ENCODE assay signal across 12 cellular contexts in the genomic region with DNA sequence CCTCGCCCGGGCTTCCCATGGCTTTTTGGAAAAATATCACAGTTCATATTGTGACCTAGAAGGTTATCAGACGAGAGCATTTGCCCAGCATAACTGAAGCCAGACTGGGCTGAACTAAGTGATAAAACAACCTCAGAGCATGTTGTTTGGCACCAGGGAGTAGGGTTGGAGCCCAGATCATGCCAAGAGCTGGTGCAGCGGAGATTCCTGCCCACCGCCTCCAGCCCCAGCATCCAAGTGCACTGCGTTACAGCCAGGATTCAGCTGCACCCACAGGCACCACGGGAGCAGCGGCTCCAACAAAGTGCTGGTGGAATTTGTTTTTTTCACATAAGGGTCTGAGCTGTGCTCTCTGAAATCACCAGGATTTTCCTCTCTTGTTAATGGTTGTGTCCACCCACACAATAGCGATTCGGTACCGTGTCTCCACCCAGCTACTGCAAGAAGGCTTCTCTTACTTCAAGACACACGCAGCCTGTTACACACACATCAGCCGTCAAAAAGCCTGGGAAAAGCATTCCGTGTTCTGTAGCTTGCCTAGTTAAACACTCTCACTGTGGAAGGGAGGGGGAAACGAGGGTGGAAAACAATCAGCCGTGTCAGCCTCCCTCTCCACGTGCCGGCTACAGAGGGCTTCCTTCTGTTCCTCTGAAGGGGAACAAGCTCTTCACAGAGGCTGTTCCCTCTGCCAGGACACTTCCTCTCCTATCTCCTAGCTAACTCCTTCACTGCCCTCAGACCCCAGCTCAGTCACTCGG.
DNase-seq lines count a peak whose midpoint lies in the region; ATAC-seq and TF ChIP-seq lines count a peak whose summit lies in the region.
"Had no signal": no experiment of that assay in that cellular context is flagged by ENCODE, and none has a peak within 500 bp of the region (broad histone marks: within the 10 kb centered on the region; RNA-seq: fewer than 3 reads in every experiment).

No MANE protein-coding gene starts in this region.

- TF ChIP-seq POLR2A in suprapubic skin (IDR thresholded peaks at IDR 0.05) = no peak

- no peak for ATAC-seq in HG03521 (IDR thresholded peaks at IDR 0.05; ENCODE audit: unreplicated experiment)

- H3K4me1 ChIP-seq in tibial artery (peaks cover 0 to 50% (median 29%) of the 10 kb centered on the region in 4 donors), suprapubic skin (peaks cover 10% of the 10 kb centered on the region)
- H3K4me1 ChIP-seq: A549 had no signal

- H3K4me3 ChIP-seq in tibial artery (peak overlapping the region in 1 of 2 donors; percentile 8), suprapubic skin (no peak overlapping the region)
- H3K4me3 ChIP-seq: A549, SJSA1 had no signal

- no peak for TF ChIP-seq EP300 in suprapubic skin (IDR thresholded peaks at IDR 0.05)

- WGBS in suprapubic skin = 21% methylated on average over 14 of the region's 19 CpGs

- peak; percentile 17 for DNase-seq in NCI-H1694 treated with DMSO at 0.1 percent for 48 hours (lab: John Stamatoyannopoulos, UW)
- DNase-seq in NCI-H1694 (lab: John Stamatoyannopoulos, UW) = no peak
- peak; percentile 58 to 78 for DNase-seq in dermis microvascular lymphatic vessel endothelial cell (ENCODE audit: low read depth in 2 of 2)
- DNase-seq in left kidney (ENCODE audit: low read depth, low spot score) = peak; percentile 83
- DNase-seq in tibial artery = peak; percentile 45 to 78
- no peak for DNase-seq in suprapubic skin (ENCODE audit: low spot score in 2 of 2)
- no peak for DNase-seq in ureter (ENCODE audit: low spot score)
- DNase-seq: activated CD4-positive, alpha-beta T cell treated with anti-CD3 and anti-CD28 coated beads for 4 hours; central memory CD4-positive, alpha-beta T cell had no signal

- H3K9me3 ChIP-seq in tibial artery = no peaks in the 10 kb centered on the region
- H3K9me3 ChIP-seq in suprapubic skin = no peaks in the 10 kb centered on the region
- H3K9me3 ChIP-seq: A549, SJSA1 had no signal

- H3K27me3 ChIP-seq in tibial artery = no peaks in the 10 kb centered on the region
- peaks cover 64% of the 10 kb centered on the region for H3K27me3 ChIP-seq in suprapubic skin
- H3K27me3 ChIP-seq: SJSA1 had no signal

- intact Hi-C loops in tibial artery (cut with DNase I; ENCODE audit: low total_unique reads) = no loop called here

- no peak for TF ChIP-seq CTCF in tibial artery (IDR thresholded peaks at IDR 0.05)
- no peak for TF ChIP-seq CTCF in suprapubic skin (IDR thresholded peaks at IDR 0.05)

- H3K27ac ChIP-seq in tibial artery (peak overlapping the region; percentile 73 to 80), suprapubic skin (no peak overlapping the region)
- H3K27ac ChIP-seq: A549, SJSA1 had no signal

- no peaks in the 10 kb centered on the region for H3K36me3 ChIP-seq in tibial artery
- H3K36me3 ChIP-seq in suprapubic skin = no peaks in the 10 kb centered on the region
- H3K36me3 ChIP-seq: SJSA1 had no signal

Comparison
In these comparisons a context has a peak if more than half of its experiments do, and no peak if none do; other contexts are left out.
1. DNase-seq: peak in NCI-H1694 treated with DMSO at 0.1 percent for 48 hours (single experiment), dermis microvascular lymphatic vessel endothelial cell (2 of 2), left kidney (single experiment) and tibial artery (2 of 2); none in NCI-H1694 (single experiment), suprapubic skin (0 of 2) and ureter (single experiment).